In the genomic region with DNA sequence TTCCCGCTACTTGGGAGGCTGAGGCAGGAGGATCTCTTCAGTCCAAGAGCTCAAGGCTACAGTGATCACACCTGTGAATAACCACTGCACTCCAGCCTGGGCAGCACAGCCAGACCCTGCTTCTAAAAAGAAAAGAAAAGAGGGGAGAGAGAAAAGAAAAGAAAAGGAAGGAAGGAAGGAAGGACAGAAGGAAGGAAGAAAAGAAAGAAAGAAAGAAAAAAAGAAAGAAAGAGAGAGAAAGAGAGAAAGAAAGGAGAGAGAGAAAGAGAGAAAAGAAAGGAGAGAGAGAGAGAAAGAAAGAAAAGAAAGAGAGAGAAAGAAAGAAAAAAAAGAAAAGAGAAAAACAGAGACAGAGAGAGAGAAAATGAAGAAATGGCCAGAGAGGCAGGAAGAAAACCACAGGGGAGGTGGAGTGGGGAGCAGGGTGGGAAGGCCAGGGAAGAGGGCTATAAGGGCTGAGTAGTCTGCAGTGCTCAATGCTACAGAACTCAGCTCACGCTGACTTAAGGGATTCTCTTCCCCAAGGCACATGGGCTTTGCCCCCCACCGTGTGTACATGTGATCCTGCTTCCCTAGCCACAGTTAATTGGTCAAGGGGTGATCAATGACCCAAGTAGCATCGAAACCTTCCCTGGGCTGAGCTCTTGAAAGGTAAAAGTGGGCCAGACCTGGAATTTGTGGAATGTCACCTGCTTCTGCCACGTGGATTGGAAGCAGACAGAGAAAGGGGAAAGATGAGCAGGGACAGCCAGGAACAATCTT, we compare ENCODE assay signal across 1 cellular context.
TF ChIP-seq lines count a peak whose summit lies in the region.

No MANE protein-coding gene starts in this region.

TF ChIP-seq in GM23338, 12 proteins besides CTCF, POLR2A, EP300 and RAD21 (continued from another document):
- TF ChIP-seq, protein P1, sequence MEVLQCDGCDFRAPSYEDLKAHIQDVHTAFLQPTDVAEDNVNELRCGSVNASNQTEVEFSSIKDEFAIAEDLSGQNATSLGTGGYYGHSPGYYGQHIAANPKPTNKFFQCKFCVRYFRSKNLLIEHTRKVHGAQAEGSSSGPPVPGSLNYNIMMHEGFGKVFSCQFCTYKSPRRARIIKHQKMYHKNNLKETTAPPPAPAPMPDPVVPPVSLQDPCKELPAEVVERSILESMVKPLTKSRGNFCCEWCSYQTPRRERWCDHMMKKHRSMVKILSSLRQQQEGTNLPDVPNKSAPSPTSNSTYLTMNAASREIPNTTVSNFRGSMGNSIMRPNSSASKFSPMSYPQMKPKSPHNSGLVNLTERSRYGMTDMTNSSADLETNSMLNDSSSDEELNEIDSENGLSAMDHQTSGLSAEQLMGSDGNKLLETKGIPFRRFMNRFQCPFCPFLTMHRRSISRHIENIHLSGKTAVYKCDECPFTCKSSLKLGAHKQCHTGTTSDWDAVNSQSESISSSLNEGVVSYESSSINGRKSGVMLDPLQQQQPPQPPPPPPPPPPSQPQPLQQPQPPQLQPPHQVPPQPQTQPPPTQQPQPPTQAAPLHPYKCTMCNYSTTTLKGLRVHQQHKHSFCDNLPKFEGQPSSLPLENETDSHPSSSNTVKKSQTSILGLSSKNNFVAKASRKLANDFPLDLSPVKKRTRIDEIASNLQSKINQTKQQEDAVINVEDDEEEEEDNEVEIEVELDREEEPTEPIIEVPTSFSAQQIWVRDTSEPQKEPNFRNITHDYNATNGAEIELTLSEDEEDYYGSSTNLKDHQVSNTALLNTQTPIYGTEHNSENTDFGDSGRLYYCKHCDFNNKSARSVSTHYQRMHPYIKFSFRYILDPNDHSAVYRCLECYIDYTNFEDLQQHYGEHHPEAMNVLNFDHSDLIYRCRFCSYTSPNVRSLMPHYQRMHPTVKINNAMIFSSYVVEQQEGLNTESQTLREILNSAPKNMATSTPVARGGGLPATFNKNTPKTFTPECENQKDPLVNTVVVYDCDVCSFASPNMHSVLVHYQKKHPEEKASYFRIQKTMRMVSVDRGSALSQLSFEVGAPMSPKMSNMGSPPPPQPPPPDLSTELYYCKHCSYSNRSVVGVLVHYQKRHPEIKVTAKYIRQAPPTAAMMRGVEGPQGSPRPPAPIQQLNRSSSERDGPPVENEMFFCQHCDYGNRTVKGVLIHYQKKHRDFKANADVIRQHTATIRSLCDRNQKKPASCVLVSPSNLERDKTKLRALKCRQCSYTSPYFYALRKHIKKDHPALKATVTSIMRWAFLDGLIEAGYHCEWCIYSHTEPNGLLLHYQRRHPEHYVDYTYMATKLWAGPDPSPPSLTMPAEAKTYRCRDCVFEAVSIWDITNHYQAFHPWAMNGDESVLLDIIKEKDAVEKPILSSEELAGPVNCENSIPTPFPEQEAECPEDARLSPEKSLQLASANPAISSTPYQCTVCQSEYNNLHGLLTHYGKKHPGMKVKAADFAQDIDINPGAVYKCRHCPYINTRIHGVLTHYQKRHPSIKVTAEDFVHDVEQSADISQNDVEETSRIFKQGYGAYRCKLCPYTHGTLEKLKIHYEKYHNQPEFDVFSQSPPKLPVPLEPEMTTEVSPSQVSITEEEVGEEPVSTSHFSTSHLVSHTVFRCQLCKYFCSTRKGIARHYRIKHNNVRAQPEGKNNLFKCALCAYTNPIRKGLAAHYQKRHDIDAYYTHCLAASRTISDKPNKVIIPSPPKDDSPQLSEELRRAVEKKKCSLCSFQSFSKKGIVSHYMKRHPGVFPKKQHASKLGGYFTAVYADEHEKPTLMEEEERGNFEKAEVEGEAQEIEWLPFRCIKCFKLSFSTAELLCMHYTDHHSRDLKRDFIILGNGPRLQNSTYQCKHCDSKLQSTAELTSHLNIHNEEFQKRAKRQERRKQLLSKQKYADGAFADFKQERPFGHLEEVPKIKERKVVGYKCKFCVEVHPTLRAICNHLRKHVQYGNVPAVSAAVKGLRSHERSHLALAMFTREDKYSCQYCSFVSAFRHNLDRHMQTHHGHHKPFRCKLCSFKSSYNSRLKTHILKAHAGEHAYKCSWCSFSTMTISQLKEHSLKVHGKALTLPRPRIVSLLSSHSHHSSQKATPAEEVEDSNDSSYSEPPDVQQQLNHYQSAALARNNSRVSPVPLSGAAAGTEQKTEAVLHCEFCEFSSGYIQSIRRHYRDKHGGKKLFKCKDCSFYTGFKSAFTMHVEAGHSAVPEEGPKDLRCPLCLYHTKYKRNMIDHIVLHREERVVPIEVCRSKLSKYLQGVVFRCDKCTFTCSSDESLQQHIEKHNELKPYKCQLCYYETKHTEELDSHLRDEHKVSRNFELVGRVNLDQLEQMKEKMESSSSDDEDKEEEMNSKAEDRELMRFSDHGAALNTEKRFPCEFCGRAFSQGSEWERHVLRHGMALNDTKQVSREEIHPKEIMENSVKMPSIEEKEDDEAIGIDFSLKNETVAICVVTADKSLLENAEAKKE (CRISPR knock-in tag; IDR thresholded peaks at IDR 0.05), result no peak
- TF ChIP-seq NANOG (IDR thresholded peaks at IDR 0.05; ENCODE audit: borderline replicate concordance), result no peak
